In genomic region chr20:31579941-31580651, GRCh38 we compare ENCODE assay signal across 2 cellular contexts.
TF ChIP-seq lines count a peak whose summit lies in the region.

No MANE protein-coding gene starts in this region.

TF ChIP-seq in WTC11, 78 proteins besides CTCF, POLR2A, EP300 and RAD21:
- TF ChIP-seq ZNF121 (CRISPR knock-in tag; IDR thresholded peaks at IDR 0.05) (peak; percentile 95), GTF2I (CRISPR knock-in tag; conservative IDR thresholded peaks at IDR 0.05) (0 out of 2 replicates have a peak, but pooled peaks have one; percentile 44)

TF ChIP-seq in H1, 55 proteins besides CTCF, POLR2A, EP300 and RAD21:
- TF ChIP-seq KDM1A (IDR thresholded peaks at IDR 0.05; ENCODE audit: borderline replicate concordance, low read length) (peak; percentile 13; the same call in 1 of the 2 replicates), CEBPB (IDR thresholded peaks at IDR 0.05; ENCODE audit: low read depth, low read length) (peak; percentile 79; the same call in 1 of the 2 replicates)
